Comparison of ENCODE assay signal across 9 cellular contexts in genomic region chr12:54126696-54127537, GRCh38.
DNase-seq lines count a peak whose midpoint lies in the region; ATAC-seq, FAIRE-seq and TF ChIP-seq lines count a peak whose summit lies in the region.
"Had no signal": no experiment of that assay in that cellular context is flagged by ENCODE, and none has a peak within 500 bp of the region (broad histone marks: within the 10 kb centered on the region; RNA-seq: fewer than 3 reads in every experiment).

No MANE protein-coding gene starts in this region.

- H3K9me3 Mint-ChIP-seq in CD4-positive, alpha-beta T cell = no peaks in the 10 kb centered on the region
- H3K9me3 Mint-ChIP-seq in glutamatergic neuron (ENCODE audit: unreplicated experiment) = peaks cover 10% of the 10 kb centered on the region
- no peaks in the 10 kb centered on the region for H3K9me3 Mint-ChIP-seq in activated CD8-positive, alpha-beta memory T cell treated with anti-CD3 and anti-CD28 coated beads, Interleukin-2, amount 10 ng/mL, durations not matched to agents 7 days and 5 days (ENCODE audit: low read depth)

- 0 out of 2 replicates have a peak, but pooled peaks have one; percentile 4 for TF ChIP-seq RAD21 in SK-N-SH (IDR thresholded peaks at IDR 0.05; ENCODE audit: low read length)

- no peaks in the 10 kb centered on the region for H3K9me2 ChIP-seq in SK-N-SH

- FAIRE-seq in pancreas (lab: Jason Lieb, UNC) = no peak

- H3K79me2 ChIP-seq in SK-N-SH (ENCODE audit: insufficient read depth) = peaks cover 15% of the 10 kb centered on the region; the same call in 1 of the 2 replicates

- H3K27ac Mint-ChIP-seq in CD4-positive, alpha-beta T cell = no peak overlapping the region
- H3K27ac Mint-ChIP-seq in glutamatergic neuron (ENCODE audit: unreplicated experiment) = no peak overlapping the region
- no peak overlapping the region for H3K27ac Mint-ChIP-seq in activated CD8-positive, alpha-beta memory T cell treated with anti-CD3 and anti-CD28 coated beads, Interleukin-2, amount 10 ng/mL, durations not matched to agents 7 days and 5 days

- H3K9me3 ChIP-seq in CD4-positive, alpha-beta T cell (ENCODE audit: control insufficient read depth, low read length) = no peaks in the 10 kb centered on the region
- H3K9me3 ChIP-seq in SK-N-SH (no peaks in the 10 kb centered on the region), pancreas (no peaks in the 10 kb centered on the region)

- no peak for ATAC-seq in CD4-positive, alpha-beta T cell (ENCODE audit: poor library complexity)
- ATAC-seq in pancreas = peak; percentile 66 to 82 (median 78)
- ATAC-seq in GM21381 (IDR thresholded peaks at IDR 0.05; ENCODE audit: unreplicated experiment) = no peak
- no peak for ATAC-seq in activated CD8-positive, alpha-beta memory T cell treated with anti-CD3 and anti-CD28 coated beads, Interleukin-2, amount 10 ng/mL, durations not matched to agents 7 days and 5 days
- ATAC-seq: HCT116 had no signal

- H3K4me1 ChIP-seq in SK-N-SH (ENCODE audit: control insufficient read depth in 1 of 2, insufficient read depth in 2 of 2, low read depth in 1 of 2, low read length in 1 of 2) (peaks cover 7 to 14% of the 10 kb centered on the region in 2 experiments; a peak in 3 of 4 replicates), pancreas (no peaks in the 10 kb centered on the region)

- no peaks in the 10 kb centered on the region for H4K20me1 ChIP-seq in SK-N-SH (ENCODE audit: insufficient read depth)

- 31% methylated on average over 24 of the region's 31 CpGs for WGBS in SK-N-SH (ENCODE audit: low lambda C conversion rate)
- WGBS in pancreas, 2 donors = 11 to 17% methylated on average over 31 of the region's 31 CpGs

- peaks cover 16% of the 10 kb centered on the region for H3K4me1 Mint-ChIP-seq in CD4-positive, alpha-beta T cell (ENCODE audit: low read depth)
- H3K4me1 Mint-ChIP-seq in glutamatergic neuron (ENCODE audit: low read depth, unreplicated experiment) = peaks cover 15% of the 10 kb centered on the region
- peaks cover 2% of the 10 kb centered on the region for H3K4me1 Mint-ChIP-seq in activated CD8-positive, alpha-beta memory T cell treated with anti-CD3 and anti-CD28 coated beads, Interleukin-2, amount 10 ng/mL, durations not matched to agents 7 days and 5 days

- no peaks in the 10 kb centered on the region for H3K36me3 Mint-ChIP-seq in CD4-positive, alpha-beta T cell (ENCODE audit: low read depth)
- no peaks in the 10 kb centered on the region for H3K36me3 Mint-ChIP-seq in glutamatergic neuron (ENCODE audit: unreplicated experiment)
- no peaks in the 10 kb centered on the region for H3K36me3 Mint-ChIP-seq in activated CD8-positive, alpha-beta memory T cell treated with anti-CD3 and anti-CD28 coated beads, Interleukin-2, amount 10 ng/mL, durations not matched to agents 7 days and 5 days

- H3F3A ChIP-seq in SK-N-SH (replicated peaks; ENCODE audit: insufficient read depth) = no peaks in the 10 kb centered on the region

- POLR2A ChIA-PET in CD4-positive, alpha-beta T cell (lab: Charles Lee) = no interaction called here
- POLR2A ChIA-PET in SK-N-SH (lab: Yijun Ruan, JAX) = no interaction called here

- H3K36me3 ChIP-seq in SK-N-SH (replicated peaks in 1 of 2; ENCODE audit: control insufficient read depth in 1 of 2, insufficient read depth in 2 of 2, low read length in 1 of 2) (peaks cover 0 to 6% of the 10 kb centered on the region in 2 experiments), pancreas (no peaks in the 10 kb centered on the region)

- H3K27ac ChIP-seq in CD4-positive, alpha-beta T cell (ENCODE audit: low read depth, low read length) = no peak overlapping the region
- H3K27ac ChIP-seq in SK-N-SH (ENCODE audit: low read depth in 2 of 2, low read length in 1 of 2) (peak overlapping the region; percentile 39 to 80; a peak in 3 of 4 replicates), pancreas (no peak overlapping the region)

- peak overlapping the region; percentile 84 to 87 for H3K4me3 ChIP-seq in SK-N-SH (ENCODE audit: low read depth in 2 of 2, low read length in 1 of 2)
- H3K4me3 ChIP-seq in pancreas = peak overlapping the region; percentile 39 to 63 (median 48)

- peaks cover 47% of the 10 kb centered on the region for H3K27me3 ChIP-seq in CD4-positive, alpha-beta T cell (ENCODE audit: control insufficient read depth, insufficient read depth, low read length)
- no peaks in the 10 kb centered on the region for H3K27me3 ChIP-seq in SK-N-SH (ENCODE audit: insufficient read depth)
- H3K27me3 ChIP-seq in pancreas = no peaks in the 10 kb centered on the region

- H3K4me2 ChIP-seq in SK-N-SH = peak overlapping the region; percentile 87

- TF ChIP-seq EP300 in SK-N-SH (IDR thresholded peaks at IDR 0.05; ENCODE audit: borderline replicate concordance in 1 of 2, low read depth in 1 of 2, low read length in 1 of 2) = no peak

- H3K4me3 Mint-ChIP-seq in CD4-positive, alpha-beta T cell = peak overlapping the region; percentile 31
- H3K4me3 Mint-ChIP-seq in glutamatergic neuron (ENCODE audit: unreplicated experiment) = peak overlapping the region; percentile 73
- no peak overlapping the region for H3K4me3 Mint-ChIP-seq in activated CD8-positive, alpha-beta memory T cell treated with anti-CD3 and anti-CD28 coated beads, Interleukin-2, amount 10 ng/mL, durations not matched to agents 7 days and 5 days

- no peak for TF ChIP-seq CTCF in CD4-positive, alpha-beta T cell (IDR thresholded peaks at IDR 0.05)
- TF ChIP-seq CTCF in SK-N-SH (IDR thresholded peaks at IDR 0.05) (peak; percentile 9; the same call in 1 of the 2 replicates), glutamatergic neuron (IDR thresholded peaks at IDR 0.05; ENCODE audit: partially characterized antibody, unreplicated experiment) (no peak), pancreas (IDR thresholded peaks at IDR 0.05) (no peak)

- peak overlapping the region; percentile 98 for H2AFZ ChIP-seq in SK-N-SH (ENCODE audit: low read depth)

- CTCF ChIA-PET in CD4-positive, alpha-beta T cell (lab: Charles Lee) = no interaction called here
- CTCF ChIA-PET in SK-N-SH (lab: Yijun Ruan, JAX) = interaction anchor here (0.5 to 2.7 kb wide), 5 partner anchors 10 to 142 kb away, joined by 3 to 15 read pairs (median 4); partner anchors contain the start of gene HOXC10
- CTCF ChIA-PET in activated CD8-positive, alpha-beta memory T cell treated with anti-CD3 and anti-CD28 coated beads, Interleukin-2, amount 10 ng/mL, durations not matched to agents 7 days and 5 days (lab: Charles Lee) = no interaction called here

- peaks cover 90% of the 10 kb centered on the region for H3K27me3 Mint-ChIP-seq in CD4-positive, alpha-beta T cell
- peaks cover 30% of the 10 kb centered on the region for H3K27me3 Mint-ChIP-seq in glutamatergic neuron (ENCODE audit: unreplicated experiment)
- H3K27me3 Mint-ChIP-seq in activated CD8-positive, alpha-beta memory T cell treated with anti-CD3 and anti-CD28 coated beads, Interleukin-2, amount 10 ng/mL, durations not matched to agents 7 days and 5 days = peaks cover 95% of the 10 kb centered on the region

- no peak for DNase-seq in CD4-positive, alpha-beta T cell
- DNase-seq in SK-N-SH (peak; percentile 85), glutamatergic neuron (no peak), pancreas (peak in 5 of 6 donors; percentile 30 to 66 (median 43)), cortex of kidney (lab: John Stamatoyannopoulos, UW) (no peak), SK-N-DZ (ENCODE audit: low spot score) (no peak)
- no peak for DNase-seq in activated CD8-positive, alpha-beta memory T cell treated with anti-CD3 and anti-CD28 coated beads, Interleukin-2, amount 10 ng/mL, durations not matched to agents 7 days and 5 days

- peak overlapping the region; percentile 70 for H3K9ac ChIP-seq in SK-N-SH

- intact Hi-C loops in CD4-positive, alpha-beta T cell (cut with DNase I, micrococcal nuclease) = no loop called here
- intact Hi-C loops in pancreas (cut with DNase I) = no loop called here

TF ChIP-seq in SK-N-SH, 30 proteins besides CTCF, POLR2A, EP300 and RAD21:
- TF ChIP-seq ELF1 (IDR thresholded peaks at IDR 0.05) (peak; percentile 31; the same call in 1 of the 2 replicates), JUND (IDR thresholded peaks at IDR 0.05) (0 out of 2 replicates have a peak, but pooled peaks have one; percentile 14), POLR2AphosphoS5 (IDR thresholded peaks at IDR 0.05; ENCODE audit: low read depth, low read length) (peak; percentile 85), RFX5 (IDR thresholded peaks at IDR 0.05; ENCODE audit: low read length) (peak; percentile 11; the same call in 1 of the 2 replicates), GABPA (IDR thresholded peaks at IDR 0.05; ENCODE audit: low read depth) (peak; percentile 47; the same call in 1 of the 2 replicates), SIN3A (IDR thresholded peaks at IDR 0.05; ENCODE audit: borderline replicate concordance, low read depth, low read length) (no peak), TEAD4 (IDR thresholded peaks at IDR 0.05; ENCODE audit: borderline replicate concordance, insufficient read depth) (no peak), TAF1 (IDR thresholded peaks at IDR 0.05; ENCODE audit: borderline replicate concordance, low read depth, low read length) (peak; percentile 88), YY1 (IDR thresholded peaks at IDR 0.05; ENCODE audit: low read depth) (0 out of 2 replicates have a peak, but pooled peaks have one; percentile 35), MAX (IDR thresholded peaks at IDR 0.05; ENCODE audit: low read depth) (peak; percentile 28; the same call in 1 of the 2 replicates), MXI1 (IDR thresholded peaks at IDR 0.05; ENCODE audit: low read depth, low read length) (no peak), PBX3 (IDR thresholded peaks at IDR 0.05) (0 out of 2 replicates have a peak, but pooled peaks have one; percentile 9)

Comparison
In these comparisons a context has a peak if more than half of its experiments do, and no peak if none do; other contexts are left out.
1. ATAC-seq: peak in pancreas (4 of 4); none in CD4-positive, alpha-beta T cell (single experiment), GM21381 (single experiment) and activated CD8-positive, alpha-beta memory T cell treated with anti-CD3 and anti-CD28 coated beads, Interleukin-2, amount 10 ng/mL, durations not matched to agents 7 days and 5 days (single experiment).
2. DNase-seq: peak in SK-N-SH (single experiment) and pancreas (5 of 6); none in CD4-positive, alpha-beta T cell (0 of 10), glutamatergic neuron (single experiment), activated CD8-positive, alpha-beta memory T cell treated with anti-CD3 and anti-CD28 coated beads, Interleukin-2, amount 10 ng/mL, durations not matched to agents 7 days and 5 days (single experiment), cortex of kidney (single experiment) and SK-N-DZ (single experiment).
3. H3K27ac ChIP-seq: peak in SK-N-SH (2 of 2); none in CD4-positive, alpha-beta T cell (single experiment) and pancreas (0 of 4).